In the genomic region with DNA sequence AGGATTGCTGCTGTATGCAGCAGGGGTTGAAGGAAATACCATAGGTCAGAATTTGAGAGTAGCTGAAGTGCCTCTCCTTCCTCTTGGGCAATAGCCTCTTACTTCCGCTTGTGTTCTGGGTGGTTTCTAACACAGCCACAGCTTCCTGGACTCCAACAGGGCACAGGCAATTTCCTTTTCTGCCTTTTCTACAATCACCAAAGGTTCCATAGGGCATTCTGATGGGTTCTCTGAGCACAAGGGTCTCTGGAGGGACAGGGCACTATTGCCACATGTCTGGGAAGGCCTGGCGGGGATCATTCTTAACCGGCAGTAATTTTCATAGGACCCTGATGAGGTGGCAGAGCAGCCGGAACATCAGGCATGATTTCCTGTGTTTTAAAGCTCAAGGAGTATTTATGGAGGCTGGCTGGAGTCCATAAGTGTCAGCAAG, we compare ENCODE assay signal across 9 cellular contexts. TPM values are rescaled to one million over a fixed set of nuclear protein-coding genes. Genes with fewer than 3 reads are reported as not detected.
A peak's percentile ranks its signal among the peaks of the same experiment; 100 is the strongest.
DNase-seq lines count a peak whose midpoint lies in the region; ATAC-seq and TF ChIP-seq lines count a peak whose summit lies in the region.
"Had no signal": no experiment of that assay in that cellular context is flagged by ENCODE, and none has a peak within 500 bp of the region (broad histone marks: within the 10 kb centered on the region; RNA-seq: fewer than 3 reads in every experiment).

No MANE protein-coding gene starts in this region.

- H3K4me1 ChIP-seq in esophagus squamous epithelium (peaks cover 13 to 51% (median 41%) of the 10 kb centered on the region in 3 donors), gastrocnemius medialis (peaks cover 15 to 18% of the 10 kb centered on the region in 2 donors)

- TF ChIP-seq CTCF in esophagus squamous epithelium (IDR thresholded peaks at IDR 0.05), result no peak
- TF ChIP-seq CTCF in gastrocnemius medialis (IDR thresholded peaks at IDR 0.05 in 4 of 5, conservative IDR thresholded peaks at IDR 0.05 in 1 of 5), result no peak

- no peak for TF ChIP-seq POLR2A in esophagus squamous epithelium (IDR thresholded peaks at IDR 0.05)
- no peak for TF ChIP-seq POLR2A in gastrocnemius medialis (IDR thresholded peaks at IDR 0.05)

- no peaks in the 10 kb centered on the region for H3K36me3 ChIP-seq in esophagus squamous epithelium
- H3K36me3 ChIP-seq in gastrocnemius medialis, result no peaks in the 10 kb centered on the region

- intact Hi-C loops in esophagus squamous epithelium (cut with DNase I) (no loop called here), gastrocnemius medialis (cut with DNase I; ENCODE audit: low total_unique reads) (loop anchor here (5.0 kb wide), 1 partner anchor 48 kb away; the partner anchor contains the start of gene MAD2L2)

- H3K27ac ChIP-seq in esophagus squamous epithelium (peak overlapping the region; percentile 77 to 91 (median 84)), gastrocnemius medialis (peak overlapping the region; percentile 10 to 91 (median 82))

- H3K9me3 ChIP-seq in esophagus squamous epithelium (no peaks in the 10 kb centered on the region), gastrocnemius medialis (no peaks in the 10 kb centered on the region)

- ATAC-seq in gastrocnemius medialis, result no peak
- no peak for ATAC-seq in SK-N-SH treated with all-trans-retinoic acid at 6 μM for 48 hours

- peak overlapping the region in 1 of 4 donors; percentile 32 for H3K4me3 ChIP-seq in esophagus squamous epithelium
- H3K4me3 ChIP-seq in gastrocnemius medialis, result peak overlapping the region in 1 of 4 donors; percentile 59

- DNase-seq in activated naive CD4-positive, alpha-beta T cell treated with Interleukin-2 at 50 U/mL for 16 hours, result peak; percentile 28
- no peak for DNase-seq in activated naive CD4-positive, alpha-beta T cell treated with anti-CD3 and anti-CD28 coated beads, Interleukin-2, amount 50 U/mL, for 16 hours
- DNase-seq in T-helper 2 cell, result peak in 3 of 5 experiments; percentile 22 to 87 (median 59)
- no peak for DNase-seq in esophagus squamous epithelium (lab: John Stamatoyannopoulos, UW)
- DNase-seq in gastrocnemius medialis, result no peak
- no peak for DNase-seq in NCI-H345 (lab: John Stamatoyannopoulos, UW)
- DNase-seq in NCI-H2081 (lab: John Stamatoyannopoulos, UW), result no peak

- in situ Hi-C loops in gastrocnemius medialis (cut with MboI; ENCODE audit: low sequenced_read_pairs in 4 of 4), result loop anchor here in 1 of 4 donors (10.0 kb wide), 1 partner anchor 54 kb away; no protein-coding TSS in a partner anchor

- H3K27me3 ChIP-seq in esophagus squamous epithelium, result no peaks in the 10 kb centered on the region
- H3K27me3 ChIP-seq in gastrocnemius medialis, result no peaks in the 10 kb centered on the region

- 37 to 49% methylated on average over 4 of the region's 4 CpGs for WGBS in esophagus squamous epithelium, 2 donors

TF ChIP-seq in SK-N-SH treated with all-trans-retinoic acid at 6 μM for 48 hours, 23 proteins besides CTCF, POLR2A, EP300 and RAD21:
- no peak for TF ChIP-seq CSRNP3 (CRISPR knock-in tag; IDR thresholded peaks at IDR 0.05)

RNA-seq across cellular contexts. Expression of gene AGTRAP, which starts 5.5 kb away (rescaled TPM):
- total RNA-seq in esophagus squamous epithelium (10 to 100 TPM; 34.5 to 89.5 (median 50.7) TPM), gastrocnemius medialis (100 to 1,000 TPM in 2 of 4 donors, 10 to 100 TPM in 2; 37.8 to 144 (median 103) TPM)

RNA-seq across cellular contexts. Expression of gene C1orf167, which starts 31.5 kb away (rescaled TPM):
- total RNA-seq in esophagus squamous epithelium (1 to 10 TPM in 1 of 4 donors, under 1 TPM in 2, not detected in 1; 0.31 to 2.6 (median 0.76) TPM), gastrocnemius medialis (1 to 10 TPM in 1 of 4 donors, under 1 TPM in 1, not detected in 2; 1.00 to 1.4 TPM)
- total RNA-seq: activated CD8-positive, alpha-beta memory T cell treated with anti-CD3 and anti-CD28 coated beads for 36 hours had no signal

RNA-seq across cellular contexts. Expression of gene DRAXIN, which starts 38.9 kb away (rescaled TPM):
- not detected for total RNA-seq in esophagus squamous epithelium
- total RNA-seq in gastrocnemius medialis, result not detected

RNA-seq across cellular contexts. Expression of gene MAD2L2, which starts 49.5 kb away (rescaled TPM):
- total RNA-seq in esophagus squamous epithelium, result 10 to 100 TPM; 12.1 to 22.8 (median 18.9) TPM
- total RNA-seq in gastrocnemius medialis, result 10 to 100 TPM; 41.2 to 57.4 (median 46.9) TPM

Comparison
In these comparisons a context has a peak if more than half of its experiments do, and no peak if none do; other contexts are left out.
1. DNase-seq: peak in activated naive CD4-positive, alpha-beta T cell treated with Interleukin-2 at 50 U/mL for 16 hours (single experiment) and T-helper 2 cell (3 of 5); none in activated naive CD4-positive, alpha-beta T cell treated with anti-CD3 and anti-CD28 coated beads, Interleukin-2, amount 50 U/mL, for 16 hours (single experiment), esophagus squamous epithelium (single experiment), gastrocnemius medialis (0 of 2), NCI-H345 (single experiment) and NCI-H2081 (0 of 2).